In the genomic region with DNA sequence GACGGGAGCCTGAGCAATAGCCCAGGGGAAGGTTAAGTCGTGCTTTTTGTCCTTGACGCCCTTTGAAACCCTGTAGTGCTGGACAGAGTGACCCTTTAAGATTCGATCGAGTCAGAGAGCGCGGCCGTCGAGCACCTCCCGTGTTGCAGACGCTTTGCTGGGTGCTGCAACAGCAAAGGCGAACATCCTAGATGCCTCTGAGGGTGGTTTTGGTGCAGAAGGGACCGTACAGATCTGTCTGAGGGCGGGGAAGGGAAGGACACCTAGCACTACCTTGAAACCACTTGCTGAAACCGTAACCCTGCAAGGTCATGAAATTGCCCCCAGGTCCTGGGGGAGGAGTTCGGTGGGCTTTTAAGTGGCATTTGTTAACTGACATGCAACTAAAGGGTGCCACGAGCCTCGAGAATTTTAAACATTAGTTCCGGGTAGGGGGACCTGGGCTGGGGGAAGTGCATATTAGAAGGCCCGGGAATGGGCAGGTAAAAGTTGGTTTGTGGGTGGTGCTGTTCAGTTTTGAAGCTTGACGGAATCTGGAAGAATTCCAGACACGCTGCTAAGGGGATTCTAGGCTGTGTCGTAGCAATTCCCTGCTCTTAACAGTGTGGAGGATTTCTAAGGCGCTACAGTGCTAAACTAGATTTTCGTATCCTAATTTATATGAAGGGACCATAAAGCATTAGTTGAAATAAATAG, we compare ENCODE assay signal across 8 cellular contexts. TPM values are rescaled to one million over a fixed set of nuclear protein-coding genes. Genes with fewer than 3 reads are reported as not detected.
DNase-seq lines count a peak whose midpoint lies in the region; ATAC-seq and TF ChIP-seq lines count a peak whose summit lies in the region.

No MANE protein-coding gene starts in this region.

- TF ChIP-seq CTCF in right lobe of liver (IDR thresholded peaks at IDR 0.05) = no peak
- TF ChIP-seq CTCF in type B pancreatic cell (conservative IDR thresholded peaks at IDR 0.05) = no peak

- H3K4me3 ChIP-seq in right lobe of liver = peak overlapping the region; percentile 85 to 97 (median 95)

- no peaks in the 10 kb centered on the region for H3K9me3 ChIP-seq in right lobe of liver

- intact Hi-C loops in right lobe of liver (cut with DNase I) = no loop called here

- no peak overlapping the region for H3K27ac Mint-ChIP-seq in type B pancreatic cell

- no peaks in the 10 kb centered on the region for H3K27me3 Mint-ChIP-seq in type B pancreatic cell

- no peaks in the 10 kb centered on the region for H3K36me3 ChIP-seq in right lobe of liver

- peaks cover 0 to 31% (median 9%) of the 10 kb centered on the region in 4 donors for H3K4me1 ChIP-seq in right lobe of liver

- TF ChIP-seq POLR2A in right lobe of liver (IDR thresholded peaks at IDR 0.05) = no peak

- peak; percentile 15 for ATAC-seq in GM21381 (IDR thresholded peaks at IDR 0.05; ENCODE audit: unreplicated experiment)
- peak in 2 of 4 donors; percentile 9 to 14 for ATAC-seq in right lobe of liver

- no peaks in the 10 kb centered on the region for H3K9me3 Mint-ChIP-seq in type B pancreatic cell

- WGBS in right lobe of liver (ENCODE audit: insufficient coverage, low coverage, low lambda C conversion rate, missing lambda C conversion rate) = 2% methylated on average over 22 of the region's 25 CpGs

- no peak overlapping the region for H3K4me3 Mint-ChIP-seq in type B pancreatic cell

- no peaks in the 10 kb centered on the region for H3K27me3 ChIP-seq in right lobe of liver

- H3K36me3 Mint-ChIP-seq in type B pancreatic cell = peaks cover 20% of the 10 kb centered on the region

- peak overlapping the region; percentile 65 to 87 (median 84) for H3K27ac ChIP-seq in right lobe of liver

- DNase-seq in ELF-1 (ENCODE audit: low read depth, low spot score) (peak; percentile 49), HT-29 (ENCODE audit: low spot score) (peak; percentile 49), T47D (ENCODE audit: low read depth in 1 of 2, low spot score in 1 of 2) (peak; percentile 21 to 49), right lobe of liver (peak in 1 of 3 donors; percentile 47), type B pancreatic cell (ENCODE audit: extremely low spot score, unreplicated experiment) (no peak), mucosa of gallbladder (ENCODE audit: low spot score) (no peak)
- no peak for DNase-seq in activated naive CD4-positive, alpha-beta T cell treated with anti-CD3 and anti-CD28 coated beads, Interleukin-2, amount 50 U/mL, for 16 hours

- in situ Hi-C loops in T47D (cut with HindIII; ENCODE audit: low pct_unique_long_range_greater_than_20kb, low sequenced_read_pairs) = no loop called here

- peaks cover 26% of the 10 kb centered on the region for H3K4me1 Mint-ChIP-seq in type B pancreatic cell (ENCODE audit: unreplicated experiment)

RNA-seq across cellular contexts. Expression of a gene that starts 0.8 kb away (rescaled TPM):
- 145 and 147 TPM in 2 replicates for total RNA-seq in HT-29 (2014; rRNA removed; shearing (Covaris generic))
- 100 to 1,000 TPM; 177 to 376 (median 210) TPM for total RNA-seq in right lobe of liver
- total RNA-seq in type B pancreatic cell (ENCODE audit: low replicate concordance) = 244 and 283 TPM in 2 replicates
- total RNA-seq in mucosa of gallbladder = 234 TPM

RNA-seq across cellular contexts. Expression of a gene that starts 1.0 kb away (rescaled TPM):
- total RNA-seq in HT-29 (2014; rRNA removed; shearing (Covaris generic)) = 3.0 and 3.4 TPM in 2 replicates
- 1 to 10 TPM; 2.3 to 4.3 (median 3.4) TPM for total RNA-seq in right lobe of liver
- total RNA-seq in type B pancreatic cell (ENCODE audit: low replicate concordance) = 14.5 and 16.7 TPM in 2 replicates
- total RNA-seq in mucosa of gallbladder = 10.4 TPM

RNA-seq across cellular contexts. Expression of a gene that starts 29.5 kb away (rescaled TPM):
- 2.3 and 2.5 TPM in 2 replicates for total RNA-seq in HT-29 (2014; rRNA removed; shearing (Covaris generic))
- total RNA-seq in right lobe of liver = 1 to 10 TPM; 1.9 to 3.5 (median 3.0) TPM
- total RNA-seq in type B pancreatic cell (ENCODE audit: low replicate concordance) = 6.9 and 9.9 TPM in 2 replicates
- total RNA-seq in mucosa of gallbladder = 7.7 TPM

Comparison
In these comparisons a context has a peak if more than half of its experiments do, and no peak if none do; other contexts are left out.
1. DNase-seq: peak in ELF-1 (single experiment), HT-29 (single experiment) and T47D (2 of 2); none in type B pancreatic cell (single experiment), mucosa of gallbladder (single experiment) and activated naive CD4-positive, alpha-beta T cell treated with anti-CD3 and anti-CD28 coated beads, Interleukin-2, amount 50 U/mL, for 16 hours (single experiment).